Comparison of ENCODE assay signal across 8 cellular contexts in genomic region chrX:3811331-3812311, GRCh38.
A peak's percentile ranks its signal among the peaks of the same experiment; 100 is the strongest.
DNase-seq lines count a peak whose midpoint lies in the region; ATAC-seq and TF ChIP-seq lines count a peak whose summit lies in the region.

No MANE protein-coding gene starts in this region.

- DNase-seq in SIG-M5 treated with dmso at 0.1 percent for 504 hours (lab: John Stamatoyannopoulos, UW; ENCODE audit: unreplicated experiment) (peak; percentile 46), SIG-M5 (lab: John Stamatoyannopoulos, UW) (no peak), NCI-H460 (ENCODE audit: extremely low read depth, low read depth) (peak; percentile 33), fibroblast of the conjunctiva (ENCODE audit: low read depth) (peak; percentile 47)
- peak; percentile 31 for DNase-seq in activated T-helper 1 cell treated with anti-CD3 and anti-CD28 coated beads, Interleukin-12 subunit alpha, Interleukin-12 subunit beta, Interleukin-2, Interleukin-4 antibody, amounts not matched to agents 30 ng/mL and 10 ng/mL and 1 ng/mL, durations not matched to agents 14 hours and 24 hours and 36 hours (ENCODE audit: low spot score)
- DNase-seq in stimulated activated CD4-positive, alpha-beta T cell treated with anti-CD3 and anti-CD28 coated beads, Interleukin-1b, Interleukin-23, amount 100 ng/mL, for 48 hours, result peak; percentile 55

- H3K27me3 Mint-ChIP-seq in activated T-helper 1 cell treated with anti-CD3 and anti-CD28 coated beads, Interleukin-12 subunit alpha, Interleukin-12 subunit beta, Interleukin-2, Interleukin-4 antibody, amounts not matched to agents 30 ng/mL and 10 ng/mL and 1 ng/mL, durations not matched to agents 14 hours and 24 hours and 36 hours (ENCODE audit: insufficient read depth), result peaks cover 27% of the 10 kb centered on the region

- peak overlapping the region; percentile 20 for H3K4me3 Mint-ChIP-seq in activated T-helper 1 cell treated with anti-CD3 and anti-CD28 coated beads, Interleukin-12 subunit alpha, Interleukin-12 subunit beta, Interleukin-2, Interleukin-4 antibody, amounts not matched to agents 30 ng/mL and 10 ng/mL and 1 ng/mL, durations not matched to agents 14 hours and 24 hours and 36 hours

- H3K9me3 Mint-ChIP-seq in activated T-helper 1 cell treated with anti-CD3 and anti-CD28 coated beads, Interleukin-12 subunit alpha, Interleukin-12 subunit beta, Interleukin-2, Interleukin-4 antibody, amounts not matched to agents 30 ng/mL and 10 ng/mL and 1 ng/mL, durations not matched to agents 14 hours and 24 hours and 36 hours, result no peaks in the 10 kb centered on the region

- intact Hi-C loops in activated T-helper 1 cell treated with anti-CD3 and anti-CD28 coated beads, Interleukin-12 subunit alpha, Interleukin-12 subunit beta, Interleukin-2, Interleukin-4 antibody, amounts not matched to agents 30 ng/mL and 10 ng/mL and 1 ng/mL, durations not matched to agents 14 hours and 24 hours and 36 hours (cut with micrococcal nuclease), result loop anchor here (1.0 kb wide), 3 partner anchors 73 to 776 kb away; no protein-coding TSS in a partner anchor

- ATAC-seq in HG02623 (IDR thresholded peaks at IDR 0.05; ENCODE audit: unreplicated experiment) (peak; percentile 23), GM18505 (IDR thresholded peaks at IDR 0.05; ENCODE audit: unreplicated experiment) (no peak)

- H3K36me3 Mint-ChIP-seq in activated T-helper 1 cell treated with anti-CD3 and anti-CD28 coated beads, Interleukin-12 subunit alpha, Interleukin-12 subunit beta, Interleukin-2, Interleukin-4 antibody, amounts not matched to agents 30 ng/mL and 10 ng/mL and 1 ng/mL, durations not matched to agents 14 hours and 24 hours and 36 hours (ENCODE audit: low read depth), result no peaks in the 10 kb centered on the region

- TF ChIP-seq POLR2A in GM18505 (IDR thresholded peaks at IDR 0.05; ENCODE audit: borderline replicate concordance, extremely low read depth, insufficient read depth, insufficient read length), result no peak

- H3K4me1 Mint-ChIP-seq in activated T-helper 1 cell treated with anti-CD3 and anti-CD28 coated beads, Interleukin-12 subunit alpha, Interleukin-12 subunit beta, Interleukin-2, Interleukin-4 antibody, amounts not matched to agents 30 ng/mL and 10 ng/mL and 1 ng/mL, durations not matched to agents 14 hours and 24 hours and 36 hours (ENCODE audit: low read depth), result peaks cover 17% of the 10 kb centered on the region

- H3K27ac Mint-ChIP-seq in activated T-helper 1 cell treated with anti-CD3 and anti-CD28 coated beads, Interleukin-12 subunit alpha, Interleukin-12 subunit beta, Interleukin-2, Interleukin-4 antibody, amounts not matched to agents 30 ng/mL and 10 ng/mL and 1 ng/mL, durations not matched to agents 14 hours and 24 hours and 36 hours, result peak overlapping the region; percentile 85
